In the genomic region with DNA sequence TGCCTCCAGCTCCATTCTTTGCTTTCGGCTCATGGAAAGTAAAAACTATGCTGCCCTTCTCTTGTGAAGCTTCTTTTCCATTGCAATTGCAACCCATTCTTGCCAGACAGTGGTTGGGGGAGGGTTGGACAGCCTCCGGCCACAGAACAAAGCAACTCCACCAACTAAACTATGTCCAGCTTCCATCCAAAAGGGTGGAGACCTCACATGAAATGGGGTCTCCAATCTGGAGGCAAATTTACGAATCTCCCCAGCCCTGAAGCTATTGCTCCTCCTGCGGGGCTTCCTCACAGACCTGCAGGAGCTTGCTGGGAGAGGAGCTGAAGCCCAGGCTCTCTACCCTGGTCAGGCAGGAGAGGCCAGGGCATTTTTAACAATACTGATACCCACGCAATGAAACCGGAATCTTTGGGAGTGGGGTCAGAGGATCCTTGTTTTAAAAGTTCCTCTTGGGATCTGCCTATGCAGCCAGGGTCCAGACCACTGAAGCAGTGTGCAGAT, we compare ENCODE assay signal across 12 cellular contexts. TPM values are rescaled to one million over a fixed set of nuclear protein-coding genes. Genes with fewer than 3 reads are reported as not detected.
DNase-seq lines count a peak whose midpoint lies in the region; ATAC-seq, FAIRE-seq and TF ChIP-seq lines count a peak whose summit lies in the region.
"Had no signal": no experiment of that assay in that cellular context is flagged by ENCODE, and none has a peak within 500 bp of the region (broad histone marks: within the 10 kb centered on the region; RNA-seq: fewer than 3 reads in every experiment).

No MANE protein-coding gene starts in this region.

- H3K9me3 ChIP-seq in ES-I3 (ENCODE audit: control insufficient read depth, insufficient read depth, low read length) (no peaks in the 10 kb centered on the region; the same call in 1 of the 2 replicates), iPS-18c (ENCODE audit: control insufficient read depth, insufficient read depth, low read length) (no peaks in the 10 kb centered on the region)
- H3K9me3 ChIP-seq: Caco-2 had no signal

- peaks cover 20% of the 10 kb centered on the region for H3K27me3 ChIP-seq in bronchial epithelial cell (ENCODE audit: control insufficient read depth, insufficient read depth, low read length)

- CTCF ChIA-PET in activated naive CD4-positive, alpha-beta T cell treated with anti-CD3 and anti-CD28 coated beads, Interleukin-2, amount 10 ng/mL, durations not matched to agents 7 days and 5 days (lab: Charles Lee), result no interaction called here

- peaks cover 68% of the 10 kb centered on the region for H3K27me3 Mint-ChIP-seq in activated naive CD4-positive, alpha-beta T cell treated with anti-CD3 and anti-CD28 coated beads, Interleukin-2, amount 10 ng/mL, durations not matched to agents 7 days and 5 days

- H3K27ac Mint-ChIP-seq in activated naive CD4-positive, alpha-beta T cell treated with anti-CD3 and anti-CD28 coated beads, Interleukin-2, amount 10 ng/mL, durations not matched to agents 7 days and 5 days, result no peak overlapping the region
- H3K27ac Mint-ChIP-seq: activated T-helper 1 cell treated with anti-CD3 and anti-CD28 coated beads, Interleukin-12 subunit alpha, Interleukin-12 subunit beta, Interleukin-2, Interleukin-4 antibody, amounts not matched to agents 30 ng/mL and 10 ng/mL and 1 ng/mL, durations not matched to agents 14 hours and 24 hours and 36 hours had no signal

- H3K4me1 ChIP-seq in ES-I3 (ENCODE audit: insufficient read depth, low read length), result no peaks in the 10 kb centered on the region
- H3K4me1 ChIP-seq: Caco-2 had no signal

- H3K4me3 ChIP-seq in bronchial epithelial cell (ENCODE audit: low read depth, low read length) (peak overlapping the region; percentile 25), iPS-18c (ENCODE audit: insufficient read depth, low read depth, low read length) (peak overlapping the region; percentile 17; the same call in 1 of the 2 replicates), retinal pigment epithelial cell (ENCODE audit: low read length) (peak overlapping the region; percentile 92)

- no peaks in the 10 kb centered on the region for H3K36me3 Mint-ChIP-seq in activated naive CD4-positive, alpha-beta T cell treated with anti-CD3 and anti-CD28 coated beads, Interleukin-2, amount 10 ng/mL, durations not matched to agents 7 days and 5 days

- TF ChIP-seq CTCF in bronchial epithelial cell (IDR thresholded peaks at IDR 0.05; ENCODE audit: insufficient read depth, low read length, severe bottlenecking), result no peak
- no peak for TF ChIP-seq CTCF in retinal pigment epithelial cell (conservative IDR thresholded peaks at IDR 0.05; ENCODE audit: low read depth, low read length)

- peaks cover 2% of the 10 kb centered on the region for H3K4me1 Mint-ChIP-seq in activated naive CD4-positive, alpha-beta T cell treated with anti-CD3 and anti-CD28 coated beads, Interleukin-2, amount 10 ng/mL, durations not matched to agents 7 days and 5 days

- no peaks in the 10 kb centered on the region for H3K9me3 Mint-ChIP-seq in activated naive CD4-positive, alpha-beta T cell treated with anti-CD3 and anti-CD28 coated beads, Interleukin-2, amount 10 ng/mL, durations not matched to agents 7 days and 5 days
- H3K9me3 Mint-ChIP-seq: activated T-helper 1 cell treated with anti-CD3 and anti-CD28 coated beads, Interleukin-12 subunit alpha, Interleukin-12 subunit beta, Interleukin-2, Interleukin-4 antibody, amounts not matched to agents 30 ng/mL and 10 ng/mL and 1 ng/mL, durations not matched to agents 14 hours and 24 hours and 36 hours had no signal

- FAIRE-seq in bronchial epithelial cell (lab: Jason Lieb, UNC), result no peak

- DNase-seq in bronchial epithelial cell (ENCODE audit: low read depth) (no peak), retinal pigment epithelial cell (ENCODE audit: low read depth) (no peak)
- DNase-seq in stimulated activated CD4-positive, alpha-beta T cell treated with anti-CD3 and anti-CD28 coated beads, Interleukin-4, amount 100 ng/mL, for 1 hour, result no peak
- DNase-seq in activated naive CD4-positive, alpha-beta T cell treated with anti-CD3 and anti-CD28 coated beads, Interleukin-2, amount 10 ng/mL, durations not matched to agents 7 days and 5 days, result no peak
- DNase-seq: Caco-2, NCI-H146, SW 1271 had no signal

- no peak for ATAC-seq in activated CD4-positive, CD25-positive, alpha-beta regulatory T cell treated with anti-CD3 and anti-CD28 coated beads, Interleukin-2, amount 50 U/mL, for 24 hours
- ATAC-seq in HG03460 (IDR thresholded peaks at IDR 0.05; ENCODE audit: unreplicated experiment), result no peak

- peak overlapping the region; percentile 7; the same call in 1 of the 2 replicates for H3K9ac ChIP-seq in ES-I3 (ENCODE audit: low read depth, low read length)

- no peak overlapping the region for H3K4me3 Mint-ChIP-seq in activated naive CD4-positive, alpha-beta T cell treated with anti-CD3 and anti-CD28 coated beads, Interleukin-2, amount 10 ng/mL, durations not matched to agents 7 days and 5 days
- H3K4me3 Mint-ChIP-seq: activated T-helper 1 cell treated with anti-CD3 and anti-CD28 coated beads, Interleukin-12 subunit alpha, Interleukin-12 subunit beta, Interleukin-2, Interleukin-4 antibody, amounts not matched to agents 30 ng/mL and 10 ng/mL and 1 ng/mL, durations not matched to agents 14 hours and 24 hours and 36 hours had no signal

- H3K36me3 ChIP-seq in ES-I3 (ENCODE audit: insufficient read depth, low read length) (no peaks in the 10 kb centered on the region), bronchial epithelial cell (ENCODE audit: control insufficient read depth, insufficient read depth, low read length) (no peaks in the 10 kb centered on the region)

RNA-seq across cellular contexts. Expression of a gene that starts 0.6 kb away (rescaled TPM):
- 13.4 and 57.0 TPM in 2 replicates for total RNA-seq in bronchial epithelial cell

RNA-seq across cellular contexts. Expression of a gene that starts 52.0 kb away (rescaled TPM):
- total RNA-seq in bronchial epithelial cell, result 61.6 and 81.5 TPM in 2 replicates

Comparison
In these comparisons a context has a peak if more than half of its experiments do, and no peak if none do; other contexts are left out.
1. H3K4me3 ChIP-seq: peak in every context shown above with its lines; median percentile 92 in retinal pigment epithelial cell; 25 in bronchial epithelial cell; 17 in iPS-18c.